In the genomic region with DNA sequence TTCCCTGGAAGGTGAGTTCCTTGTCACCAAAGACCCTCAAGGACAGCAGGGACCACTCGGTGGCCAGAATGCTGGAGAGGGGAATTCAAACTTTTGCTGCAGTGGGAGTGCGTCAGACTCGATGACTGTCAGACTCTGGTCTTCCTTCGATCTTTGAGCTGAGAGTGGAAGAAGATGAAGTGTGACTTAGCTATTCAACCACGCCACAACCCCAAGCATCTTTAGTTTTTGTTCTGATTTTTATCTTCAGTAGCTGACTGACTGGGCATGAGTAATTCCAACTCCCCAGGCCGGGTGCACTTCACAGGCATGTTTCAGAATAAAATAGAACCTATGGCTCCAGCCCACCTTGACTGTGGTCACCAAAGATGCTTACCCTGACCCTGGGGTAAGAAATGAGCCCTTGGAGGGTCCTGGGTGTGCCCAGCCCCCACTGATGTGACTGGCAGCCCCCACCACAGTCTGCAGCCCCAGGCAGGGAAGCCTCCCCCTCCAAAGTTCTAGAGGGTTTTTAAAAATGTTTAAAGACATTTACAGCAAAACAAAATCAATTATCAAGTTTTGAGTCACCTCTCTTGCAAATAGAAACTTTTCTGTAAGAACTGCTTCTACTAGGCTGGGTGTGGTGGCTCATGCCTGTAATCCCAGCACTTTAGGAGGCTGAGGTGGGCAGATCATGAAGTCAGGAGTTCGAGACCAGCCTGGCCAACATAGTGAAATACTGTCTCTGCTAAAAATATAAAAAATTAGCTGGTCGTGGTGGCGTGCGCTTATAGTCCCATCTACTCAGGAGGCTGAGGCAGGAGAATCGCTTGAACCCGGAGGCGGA, we compare ENCODE assay signal across 11 cellular contexts. TPM values are rescaled to one million over a fixed set of nuclear protein-coding genes. Genes with fewer than 3 reads are reported as not detected.
A peak's percentile ranks its signal among the peaks of the same experiment; 100 is the strongest.
DNase-seq lines count a peak whose midpoint lies in the region; ATAC-seq and TF ChIP-seq lines count a peak whose summit lies in the region.
"Had no signal": no experiment of that assay in that cellular context is flagged by ENCODE, and none has a peak within 500 bp of the region (broad histone marks: within the 10 kb centered on the region; RNA-seq: fewer than 3 reads in every experiment).

No MANE protein-coding gene starts in this region.

- no peaks in the 10 kb centered on the region for H3K36me3 ChIP-seq in SK-N-SH (replicated peaks in 1 of 2; ENCODE audit: control insufficient read depth in 1 of 2, insufficient read depth in 2 of 2, low read length in 1 of 2)
- H3K36me3 ChIP-seq in fibroblast of lung (ENCODE audit: control insufficient read depth, insufficient read depth, low read length), result no peaks in the 10 kb centered on the region

- ATAC-seq in stimulated activated memory B cell treated with anti-CD40 and anti-IgM and Interleukin-4, amounts not matched to agents 10 μg/mL and 1 μg/mL and 100 μg/mL, for 72 hours, result peak; percentile 57

- no peaks in the 10 kb centered on the region for H3K27me3 ChIP-seq in SK-N-SH (ENCODE audit: insufficient read depth)
- H3K27me3 ChIP-seq in fibroblast of lung (ENCODE audit: control insufficient read depth, insufficient read depth, low read length), result no peaks in the 10 kb centered on the region

- CTCF ChIA-PET in SK-N-SH (lab: Yijun Ruan, JAX), result interaction anchor here (0.6 to 2.3 kb wide), 5 partner anchors 8 to 1435 kb away, joined by 3 to 7 read pairs (median 4); no protein-coding TSS in a partner anchor

- H3K79me2 ChIP-seq in SK-N-SH (ENCODE audit: insufficient read depth) (no peaks in the 10 kb centered on the region), fibroblast of lung (ENCODE audit: control insufficient read depth, insufficient read depth, low read length) (no peaks in the 10 kb centered on the region)

- TF ChIP-seq CTCF in SK-N-SH (IDR thresholded peaks at IDR 0.05) (no peak), fibroblast of lung (conservative IDR thresholded peaks at IDR 0.05 in 1 of 2, IDR thresholded peaks at IDR 0.05 in 1 of 2; ENCODE audit: low read depth in 1 of 2, low read length in 2 of 2) (no peak), CD14-positive monocyte (IDR thresholded peaks at IDR 0.05) (no peak)

- peaks cover 21% of the 10 kb centered on the region for H3K4me1 Mint-ChIP-seq in stimulated activated memory B cell treated with anti-CD40 and anti-IgM and Interleukin-4, amounts not matched to agents 10 μg/mL and 1 μg/mL and 100 μg/mL, for 72 hours
- peaks cover 2% of the 10 kb centered on the region for H3K4me1 Mint-ChIP-seq in CD14-positive monocyte

- peak; percentile 17 for DNase-seq in activated CD4-positive, alpha-beta T cell treated with anti-CD3 and anti-CD28 coated beads for 1 hour
- no peak for DNase-seq in activated CD4-positive, alpha-beta T cell treated with anti-CD3 and anti-CD28 coated beads, Interleukin-2, amount 50 U/mL, for 4 hours
- DNase-seq in SK-N-SH (no peak), fibroblast of lung (ENCODE audit: low read depth in 2 of 2) (peak; percentile 74 to 94), SHP77 treated with DMSO at 0.1 percent for 48 hours (lab: John Stamatoyannopoulos, UW) (no peak), superior temporal gyrus (ENCODE audit: extremely low spot score) (no peak), CD14-positive monocyte (ENCODE audit: low spot score) (no peak)

- H3K4me2 ChIP-seq in SK-N-SH (peak overlapping the region; percentile 77), fibroblast of lung (ENCODE audit: extremely low read depth, insufficient read depth, low read length) (peak overlapping the region; percentile 75)

- H3F3A ChIP-seq in SK-N-SH (replicated peaks; ENCODE audit: insufficient read depth), result peaks cover 30% of the 10 kb centered on the region

- peaks cover 12% of the 10 kb centered on the region for H3K27me3 Mint-ChIP-seq in stimulated activated memory B cell treated with anti-CD40 and anti-IgM and Interleukin-4, amounts not matched to agents 10 μg/mL and 1 μg/mL and 100 μg/mL, for 72 hours
- H3K27me3 Mint-ChIP-seq in CD14-positive monocyte (ENCODE audit: low read depth in 3 of 3), result peaks cover 1 to 4% (median 2%) of the 10 kb centered on the region in 3 donors

- H3K9ac ChIP-seq in SK-N-SH (peak overlapping the region; percentile 70), fibroblast of lung (ENCODE audit: insufficient read depth, low read length) (no peak overlapping the region)

- peak overlapping the region in 1 of 2 experiments; percentile 26; a peak in 2 of 4 replicates for H3K4me3 ChIP-seq in SK-N-SH (ENCODE audit: low read depth in 2 of 2, low read length in 1 of 2)
- no peak overlapping the region for H3K4me3 ChIP-seq in fibroblast of lung (replicated peaks in 1 of 4; ENCODE audit: control extremely low read depth in 1 of 4, insufficient read depth in 1 of 4, low read depth in 3 of 4, low read length in 4 of 4)
- H3K4me3 ChIP-seq: skin epidermis had no signal

- H3K9me3 ChIP-seq in SK-N-SH (no peaks in the 10 kb centered on the region), fibroblast of lung (ENCODE audit: control insufficient read depth, insufficient read depth, low read depth, low read length) (no peaks in the 10 kb centered on the region)

- H3K27ac ChIP-seq in SK-N-SH (ENCODE audit: low read depth in 2 of 2, low read length in 1 of 2), result peak overlapping the region in 1 of 2 experiments; percentile 98; a peak in 2 of 4 replicates
- H3K27ac ChIP-seq in fibroblast of lung (ENCODE audit: insufficient read depth, low read length), result peak overlapping the region; percentile 67
- H3K27ac ChIP-seq: 22Rv1, VCaP had no signal

- TF ChIP-seq RAD21 in SK-N-SH (IDR thresholded peaks at IDR 0.05; ENCODE audit: low read length), result no peak

- H3K4me1 ChIP-seq in SK-N-SH (ENCODE audit: control insufficient read depth in 1 of 2, insufficient read depth in 2 of 2, low read depth in 1 of 2, low read length in 1 of 2) (peaks cover 7 to 40% of the 10 kb centered on the region in 2 experiments; a peak in 3 of 4 replicates), fibroblast of lung (ENCODE audit: control insufficient read depth, extremely low read depth, insufficient read depth, low read length) (peaks cover 21% of the 10 kb centered on the region)

- peak in 1 of 2 experiments; percentile 92; a peak in 2 of 4 replicates for TF ChIP-seq EP300 in SK-N-SH (IDR thresholded peaks at IDR 0.05; ENCODE audit: borderline replicate concordance in 1 of 2, low read depth in 1 of 2, low read length in 1 of 2)

- 56% methylated on average over 13 of the region's 13 CpGs for WGBS in SK-N-SH (ENCODE audit: low lambda C conversion rate)

- peak overlapping the region; percentile 72 for H3K27ac Mint-ChIP-seq in stimulated activated memory B cell treated with anti-CD40 and anti-IgM and Interleukin-4, amounts not matched to agents 10 μg/mL and 1 μg/mL and 100 μg/mL, for 72 hours
- no peak overlapping the region for H3K27ac Mint-ChIP-seq in CD14-positive monocyte

- no peaks in the 10 kb centered on the region for H3K9me2 ChIP-seq in SK-N-SH

- H3K36me3 Mint-ChIP-seq in stimulated activated memory B cell treated with anti-CD40 and anti-IgM and Interleukin-4, amounts not matched to agents 10 μg/mL and 1 μg/mL and 100 μg/mL, for 72 hours, result no peaks in the 10 kb centered on the region
- no peaks in the 10 kb centered on the region for H3K36me3 Mint-ChIP-seq in CD14-positive monocyte

- H4K20me1 ChIP-seq in SK-N-SH (ENCODE audit: insufficient read depth) (no peaks in the 10 kb centered on the region), fibroblast of lung (ENCODE audit: control insufficient read depth, extremely low read depth, insufficient read depth, low read length) (no peaks in the 10 kb centered on the region)

- intact Hi-C loops in CD14-positive monocyte (cut with micrococcal nuclease), result no loop called here

- H2AFZ ChIP-seq in SK-N-SH (ENCODE audit: low read depth) (no peak overlapping the region), fibroblast of lung (ENCODE audit: low read length) (no peak overlapping the region)

- peaks cover 6% of the 10 kb centered on the region for H3K9me3 Mint-ChIP-seq in stimulated activated memory B cell treated with anti-CD40 and anti-IgM and Interleukin-4, amounts not matched to agents 10 μg/mL and 1 μg/mL and 100 μg/mL, for 72 hours
- no peaks in the 10 kb centered on the region for H3K9me3 Mint-ChIP-seq in CD14-positive monocyte

- peak overlapping the region; percentile 43 for H3K4me3 Mint-ChIP-seq in stimulated activated memory B cell treated with anti-CD40 and anti-IgM and Interleukin-4, amounts not matched to agents 10 μg/mL and 1 μg/mL and 100 μg/mL, for 72 hours
- H3K4me3 Mint-ChIP-seq in CD14-positive monocyte, result no peak overlapping the region

- POLR2A ChIA-PET in SK-N-SH (lab: Yijun Ruan, JAX), result no interaction called here

TF ChIP-seq in SK-N-SH, 30 proteins besides CTCF, POLR2A, EP300 and RAD21 (continues in another document):
- TF ChIP-seq RFX5 (IDR thresholded peaks at IDR 0.05; ENCODE audit: low read length) (no peak), SMC3 (IDR thresholded peaks at IDR 0.05; ENCODE audit: low read depth, low read length) (no peak), FOXM1 (IDR thresholded peaks at IDR 0.05; ENCODE audit: low read depth) (peak; percentile 84), CHD2 (IDR thresholded peaks at IDR 0.05; ENCODE audit: low read length, partially characterized antibody) (no peak), EZH2phosphoT487 (IDR thresholded peaks at IDR 0.05; ENCODE audit: borderline replicate concordance, low read depth) (no peak), FOSL2 (IDR thresholded peaks at IDR 0.05; ENCODE audit: borderline replicate concordance, low read depth) (peak; percentile 92), SIN3A (IDR thresholded peaks at IDR 0.05; ENCODE audit: borderline replicate concordance, low read depth, low read length) (peak; percentile 59; the same call in 1 of the 2 replicates)
- TF ChIP-seq, protein P1, sequence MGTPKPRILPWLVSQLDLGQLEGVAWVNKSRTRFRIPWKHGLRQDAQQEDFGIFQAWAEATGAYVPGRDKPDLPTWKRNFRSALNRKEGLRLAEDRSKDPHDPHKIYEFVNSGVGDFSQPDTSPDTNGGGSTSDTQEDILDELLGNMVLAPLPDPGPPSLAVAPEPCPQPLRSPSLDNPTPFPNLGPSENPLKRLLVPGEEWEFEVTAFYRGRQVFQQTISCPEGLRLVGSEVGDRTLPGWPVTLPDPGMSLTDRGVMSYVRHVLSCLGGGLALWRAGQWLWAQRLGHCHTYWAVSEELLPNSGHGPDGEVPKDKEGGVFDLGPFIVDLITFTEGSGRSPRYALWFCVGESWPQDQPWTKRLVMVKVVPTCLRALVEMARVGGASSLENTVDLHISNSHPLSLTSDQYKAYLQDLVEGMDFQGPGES (IDR thresholded peaks at IDR 0.05; ENCODE audit: low read depth, low read length), result no peak

RNA-seq across cellular contexts. Expression of a gene that starts 24.9 kb away (rescaled TPM):
- polyA plus RNA-seq in SK-N-SH (2012; rRNA removed), result 235 and 240 TPM in 2 replicates
- 327 and 349 TPM in 2 replicates for polyA plus RNA-seq in SK-N-SH (2012; cell fraction: cytosol; rRNA removed)
- polyA plus RNA-seq in SK-N-SH (2012; cell fraction: nucleus; rRNA removed), result 114 and 122 TPM in 2 replicates
- total RNA-seq in fibroblast of lung, result 247 and 323 TPM in 2 replicates
- 510 and 666 TPM in 2 replicates for polyA plus RNA-seq in fibroblast of lung
- 393 and 565 TPM in 2 replicates for polyA plus RNA-seq in fibroblast of lung (2012)
- polyA minus RNA-seq in fibroblast of lung (ENCODE audit: low replicate concordance), result 89.7 and 132 TPM in 2 replicates
- 100 to 1,000 TPM; 165 to 173 TPM for polyA plus RNA-seq in CD14-positive monocyte

Comparison
In these comparisons a context has a peak if more than half of its experiments do, and no peak if none do; other contexts are left out.
1. DNase-seq: peak in activated CD4-positive, alpha-beta T cell treated with anti-CD3 and anti-CD28 coated beads for 1 hour (single experiment) and fibroblast of lung (2 of 2); none in activated CD4-positive, alpha-beta T cell treated with anti-CD3 and anti-CD28 coated beads, Interleukin-2, amount 50 U/mL, for 4 hours (0 of 2), SK-N-SH (single experiment), SHP77 treated with DMSO at 0.1 percent for 48 hours (single experiment), superior temporal gyrus (single experiment) and CD14-positive monocyte (single experiment).